ENCODE assay signal across 7 cellular contexts in the genomic region with DNA sequence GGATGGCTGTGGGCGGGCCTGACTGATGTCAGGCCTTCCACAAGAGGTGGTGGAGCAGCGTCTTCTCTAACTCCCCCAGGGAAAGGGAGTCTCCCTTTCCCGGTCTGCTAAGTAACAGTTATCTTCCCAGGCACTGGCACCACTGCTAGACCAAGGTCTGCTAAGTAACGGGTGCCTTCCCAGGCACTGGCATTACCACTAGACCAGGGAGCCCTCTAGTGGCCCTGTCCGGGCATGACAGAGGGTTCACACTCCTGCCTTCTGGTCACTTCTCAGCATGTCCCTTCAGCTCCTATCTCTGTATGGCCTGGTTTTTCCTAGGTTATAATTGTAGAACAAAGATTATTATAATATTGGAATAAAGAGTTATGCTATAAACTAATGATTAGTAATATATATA. TPM values are rescaled to one million over a fixed set of nuclear protein-coding genes. Genes with fewer than 3 reads are reported as not detected.
DNase-seq lines count a peak whose midpoint lies in the region; ATAC-seq and TF ChIP-seq lines count a peak whose summit lies in the region.
"Not testable (repeated sequence)": the region's sequence is repeated elsewhere in the genome, so short reads cannot be mapped to it uniquely, and the experiment has no call there.
"Had no signal": no experiment of that assay in that cellular context is flagged by ENCODE, and none has a peak within 500 bp of the region (broad histone marks: within the 10 kb centered on the region; RNA-seq: fewer than 3 reads in every experiment).

No MANE protein-coding gene starts in this region.

- not testable (repeated sequence) for H3K9me2 ChIP-seq in DOHH2 (replicated peaks; ENCODE audit: control insufficient read depth, low read length); PC-3 (replicated peaks; ENCODE audit: low read length)

- peaks cover 48% of the 10 kb centered on the region for H3F3A ChIP-seq in DOHH2 (ENCODE audit: control insufficient read depth, insufficient read depth)
- H3F3A ChIP-seq in PC-3 (ENCODE audit: low read length, unreplicated experiment): not testable (repeated sequence)

- intact Hi-C loops in PC-3 (cut with micrococcal nuclease): not testable (repeated sequence)
- intact Hi-C loops in left ventricle myocardium inferior (cut with micrococcal nuclease): loop anchor here (5.0 kb wide), 1 partner anchor 86 kb away; no protein-coding TSS in a partner anchor

- H3K36me3 ChIP-seq in DOHH2 (ENCODE audit: control insufficient read depth, low read length) (peaks cover 81% of the 10 kb centered on the region), left ventricle myocardium inferior (peaks cover 20% of the 10 kb centered on the region)
- H3K36me3 ChIP-seq in PC-3 (ENCODE audit: low read depth, low read length): not testable (repeated sequence)

- not testable (repeated sequence) for H3K27me3 ChIP-seq in DOHH2 (ENCODE audit: control insufficient read depth, low read length); PC-3 (ENCODE audit: low read length); left ventricle myocardium inferior (ENCODE audit: low read depth)

- peak overlapping the region; percentile 91 for H3K4me2 ChIP-seq in DOHH2 (ENCODE audit: low read length)
- H3K4me2 ChIP-seq in PC-3 (ENCODE audit: low read length): not testable (repeated sequence)

- H2AFZ ChIP-seq in PC-3 (ENCODE audit: low read length): not testable (repeated sequence)

- DNase-seq in PC-3 (peak; percentile 18), activated gamma-delta T cell treated with Interleukin-2 at 50 U/mL for 16 hours (peak; percentile 83), left ventricle myocardium inferior (peak; percentile 87)
- DNase-seq in stimulated activated CD4-positive, alpha-beta T cell treated with anti-CD3 and anti-CD28 coated beads, TNF-alpha, amount 100 ng/mL, for 1 hour (ENCODE audit: low read depth in 3 of 3, low spot score in 1 of 3): peak; percentile 53 to 67 (median 63)

- BruUV-seq in PC-3 (replicated peaks; lab: Mats Ljungman, UMichigan): not testable (repeated sequence)

- H3K4me3 ChIP-seq in DOHH2 (ENCODE audit: low read length): peak overlapping the region; percentile 82
- not testable (repeated sequence) for H3K4me3 ChIP-seq in PC-3 (ENCODE audit: low read length); left ventricle myocardium inferior

- H3K4me1 ChIP-seq in DOHH2 (ENCODE audit: control insufficient read depth, low read length) (peaks cover 83% of the 10 kb centered on the region), left ventricle myocardium inferior (peaks cover 10% of the 10 kb centered on the region)
- not testable (repeated sequence) for H3K4me1 ChIP-seq in PC-3 (ENCODE audit: insufficient read depth, low read length)

- H3K9me3 ChIP-seq in DOHH2 (ENCODE audit: control insufficient read depth, insufficient read depth, low read length); PC-3 (ENCODE audit: low read length); left ventricle myocardium inferior (replicated peaks): not testable (repeated sequence)

- not testable (repeated sequence) for H3K9ac ChIP-seq in PC-3 (ENCODE audit: low read length)

- H3K27ac ChIP-seq in DOHH2 (ENCODE audit: low read depth, low read length): peak overlapping the region; percentile 96
- not testable (repeated sequence) for H3K27ac ChIP-seq in PC-3 (ENCODE audit: low read length); left ventricle myocardium inferior (replicated peaks)

- POLR2A ChIA-PET in PC-3 (lab: Charles Lee; ENCODE audit: unreplicated experiment): not testable (repeated sequence)

- H3K79me2 ChIP-seq in DOHH2 (ENCODE audit: control insufficient read depth, low read length): peaks cover 69% of the 10 kb centered on the region
- H3K79me2 ChIP-seq in PC-3 (ENCODE audit: low read length): not testable (repeated sequence)

- not testable (repeated sequence) for TF ChIP-seq CTCF in DOHH2 (IDR thresholded peaks at IDR 0.05; ENCODE audit: low read depth, low read length, poor library complexity, severe bottlenecking)
- TF ChIP-seq CTCF in PC-3 (conservative IDR thresholded peaks at IDR 0.05; ENCODE audit: low read depth, low read length) (0 out of 2 replicates have a peak, but pooled peaks have one; percentile 21), left ventricle myocardium inferior (IDR thresholded peaks at IDR 0.05; ENCODE audit: borderline replicate concordance) (peak; percentile 67)

- ATAC-seq in HG03175 (IDR thresholded peaks at IDR 0.05; ENCODE audit: unreplicated experiment): peak; percentile 5
- peak; percentile 42 for ATAC-seq in PC-3

- not testable (repeated sequence) for H4K20me1 ChIP-seq in DOHH2 (ENCODE audit: control insufficient read depth, insufficient read depth, low read depth, low read length); PC-3 (ENCODE audit: low read length)

- CTCF ChIA-PET in PC-3 (lab: Charles Lee): not testable (repeated sequence)

RNA-seq across cellular contexts. Expression of gene PVRIG, which starts 1.8 kb away (rescaled TPM):
- total RNA-seq in PC-3 (2014; rRNA removed) (not detected in 2 replicates), left ventricle myocardium inferior (not detected)
- total RNA-seq: skeletal muscle tissue had no signal

RNA-seq across cellular contexts. Expression of gene STAG3, which starts 40.2 kb away (rescaled TPM):
- 0.07 and 1.2 TPM in 2 replicates for total RNA-seq in PC-3 (2014; rRNA removed)
- 0.74 TPM for total RNA-seq in left ventricle myocardium inferior

RNA-seq across cellular contexts. Expression of gene GPC2, which starts 40.8 kb away (rescaled TPM):
- total RNA-seq in PC-3 (2014; rRNA removed) (1.6 and 2.3 TPM in 2 replicates), left ventricle myocardium inferior (0.25 TPM)

RNA-seq across cellular contexts. Expression of gene GAL3ST4, which starts 49.5 kb away (rescaled TPM):
- total RNA-seq in PC-3 (2014; rRNA removed): 0.23 and 1.1 TPM in 2 replicates
- 1.5 TPM for total RNA-seq in left ventricle myocardium inferior

RNA-seq across cellular contexts. Expression of gene TRAPPC14, which starts 59.4 kb away (rescaled TPM):
- total RNA-seq in PC-3 (2014; rRNA removed): 19.2 and 20.3 TPM in 2 replicates
- total RNA-seq in left ventricle myocardium inferior: 7.1 TPM

Comparison
In these comparisons a context has a peak if more than half of its experiments do, and no peak if none do; other contexts are left out.
1. DNase-seq: peak in every context shown above with its lines; median percentile 87 in left ventricle myocardium inferior; 83 in activated gamma-delta T cell treated with Interleukin-2 at 50 U/mL for 16 hours; 63 in stimulated activated CD4-positive, alpha-beta T cell treated with anti-CD3 and anti-CD28 coated beads, TNF-alpha, amount 100 ng/mL, for 1 hour; 18 in PC-3.